ENCODE assay signal across 16 cellular contexts in genomic region chr13:98686281-98686680, GRCh38.
A peak's percentile ranks its signal among the peaks of the same experiment; 100 is the strongest.
DNase-seq lines count a peak whose midpoint lies in the region; ATAC-seq lines count a peak whose summit lies in the region.
"Had no signal": no experiment of that assay in that cellular context is flagged by ENCODE, and none has a peak within 500 bp of the region (broad histone marks: within the 10 kb centered on the region; RNA-seq: fewer than 3 reads in every experiment).

No MANE protein-coding gene starts in this region.

- H2BK12ac ChIP-seq in neuronal stem cell (ENCODE audit: low read length), result no peak overlapping the region

- peak overlapping the region; percentile 60 for H3K18ac ChIP-seq in neuronal stem cell (ENCODE audit: low read length)

- H3K4me1 ChIP-seq in neuronal stem cell (ENCODE audit: control insufficient read depth in 2 of 2, insufficient read depth in 1 of 2, low read depth in 1 of 2, low read length in 2 of 2), result peaks cover 0 to 4% of the 10 kb centered on the region in 2 donors
- H3K4me1 ChIP-seq: A549, Caco-2 had no signal

- H3K27ac ChIP-seq in neuronal stem cell (replicated peaks; ENCODE audit: low read length), result no peak overlapping the region
- H3K27ac ChIP-seq: 22Rv1, A549, C4-2B, HL-60 had no signal

- no CpG with 5 or more reads among the region's 8 CpGs for WGBS in neuronal stem cell (ENCODE audit: extremely low coverage in 2 of 2, insufficient read length in 2 of 2, insufficient replicate concordance in 1 of 2), 2 donors

- H3K27me3 ChIP-seq in neuronal stem cell (ENCODE audit: control insufficient read depth in 3 of 3, insufficient read depth in 3 of 3, low read depth in 1 of 3, low read length in 3 of 3), result peaks cover 0 to 6% (median 0%) of the 10 kb centered on the region in 3 experiments

- no peak overlapping the region for H4K91ac ChIP-seq in neuronal stem cell (ENCODE audit: low read depth, low read length, poor library complexity)

- H2AFZ ChIP-seq in neuronal stem cell (ENCODE audit: low read length), result no peak overlapping the region

- DNase-seq in NCI-H2171 treated with DMSO at 0.1 percent for 48 hours (lab: John Stamatoyannopoulos, UW) (peak; percentile 39), NCI-H2171 (lab: John Stamatoyannopoulos, UW) (no peak), left kidney (ENCODE audit: low read depth, low spot score) (peak; percentile 94), neuronal stem cell (ENCODE audit: low spot score) (no peak), cortex of kidney (lab: John Stamatoyannopoulos, UW) (no peak)
- DNase-seq in activated naive CD4-positive, alpha-beta T cell treated with Interleukin-2 at 50 U/mL for 16 hours, result no peak
- DNase-seq: AML-193; Caco-2; CD4-positive, alpha-beta T cell; GOT3 had no signal

- no peak overlapping the region for H2BK5ac ChIP-seq in neuronal stem cell (ENCODE audit: low read length)

- no peak overlapping the region for H3K4me3 ChIP-seq in neuronal stem cell (ENCODE audit: low read length in 2 of 2)
- H3K4me3 ChIP-seq: A549, HAP-1 had no signal

- H3K14ac ChIP-seq in neuronal stem cell (ENCODE audit: low read length), result no peak overlapping the region

- H2AK5ac ChIP-seq in neuronal stem cell (ENCODE audit: low read depth, low read length), result no peak overlapping the region

- no peak overlapping the region for H2BK120ac ChIP-seq in neuronal stem cell (ENCODE audit: low read depth, low read length)

- H3K36me3 ChIP-seq in neuronal stem cell (replicated peaks in 1 of 2; ENCODE audit: control insufficient read depth in 2 of 2, insufficient read depth in 2 of 2, low read length in 2 of 2), result no peaks in the 10 kb centered on the region
- H3K36me3 ChIP-seq: HAP-1 had no signal

- H2BK15ac ChIP-seq in neuronal stem cell (ENCODE audit: low read length), result no peak overlapping the region

- no peaks in the 10 kb centered on the region for H3K79me1 ChIP-seq in neuronal stem cell (ENCODE audit: low read depth, low read length)

- H3K9me3 ChIP-seq in neuronal stem cell (replicated peaks in 1 of 2; ENCODE audit: control insufficient read depth in 2 of 2, insufficient read depth in 1 of 2, low read depth in 1 of 2, low read length in 2 of 2), result no peaks in the 10 kb centered on the region
- H3K9me3 ChIP-seq: A549, Caco-2, HAP-1 had no signal

- no peak overlapping the region for H3K4me2 ChIP-seq in neuronal stem cell (ENCODE audit: insufficient read depth, low read length, poor library complexity, severe bottlenecking)
- H3K4me2 ChIP-seq: A549 had no signal

- no peak for ATAC-seq in HG03520 (IDR thresholded peaks at IDR 0.05; ENCODE audit: unreplicated experiment)
- ATAC-seq: A549 had no signal

- peak overlapping the region; percentile 66 for H4K8ac ChIP-seq in neuronal stem cell (ENCODE audit: low read depth, low read length)

- no peak overlapping the region for H3K4ac ChIP-seq in neuronal stem cell (ENCODE audit: low read length)

- H3K23ac ChIP-seq in neuronal stem cell (ENCODE audit: low read depth, low read length, poor library complexity), result no peak overlapping the region

- no peak overlapping the region for H3K9ac ChIP-seq in neuronal stem cell (ENCODE audit: low read depth, low read length, poor library complexity)

Comparison
In these comparisons a context has a peak if more than half of its experiments do, and no peak if none do; other contexts are left out.
1. DNase-seq: peak in NCI-H2171 treated with DMSO at 0.1 percent for 48 hours (single experiment) and left kidney (single experiment); none in NCI-H2171 (single experiment), neuronal stem cell (single experiment), activated naive CD4-positive, alpha-beta T cell treated with Interleukin-2 at 50 U/mL for 16 hours (single experiment) and cortex of kidney (single experiment).